Comparison of ENCODE assay signal across 8 cellular contexts in the genomic region with DNA sequence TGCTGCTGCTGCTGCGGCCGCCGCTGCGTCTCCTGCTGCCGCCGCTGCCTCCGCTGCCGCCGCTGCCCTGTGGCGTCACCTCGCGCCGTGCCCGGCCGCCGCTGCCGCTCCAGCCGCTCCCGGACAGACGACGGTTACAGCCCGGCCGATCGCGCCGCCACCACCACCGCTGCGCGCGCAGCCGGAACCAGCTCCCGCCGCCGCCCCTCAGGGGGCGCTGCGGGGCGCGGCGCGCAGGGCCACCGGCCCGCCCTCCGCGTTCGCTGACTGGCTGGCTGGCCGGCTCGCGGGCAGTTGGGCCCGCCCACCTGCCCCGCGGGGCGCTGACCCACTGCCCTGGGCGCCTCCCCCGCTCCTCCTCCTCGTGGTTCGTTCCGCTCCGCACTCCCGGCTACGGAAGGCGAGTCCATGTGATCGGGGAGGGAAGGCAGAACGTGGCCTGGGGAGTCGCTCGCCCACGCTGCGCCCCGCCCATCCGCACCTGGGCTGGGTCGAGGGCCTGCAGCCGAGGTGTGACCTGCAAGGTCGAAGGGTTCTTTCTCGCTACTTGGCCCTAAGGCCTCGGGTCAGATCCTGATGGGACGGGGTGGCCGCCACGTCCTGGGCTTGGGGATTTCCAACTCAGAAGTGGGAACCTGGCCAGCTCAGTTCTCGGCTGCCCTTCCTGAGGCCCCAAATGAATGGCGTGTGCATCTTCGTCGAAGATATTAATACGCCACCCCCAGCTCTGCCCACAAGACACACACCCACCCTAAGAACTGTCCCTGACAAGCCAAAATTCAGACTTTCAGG. TPM values are rescaled to one million over a fixed set of nuclear protein-coding genes. Genes with fewer than 3 reads are reported as not detected.
DNase-seq lines count a peak whose midpoint lies in the region; ATAC-seq and TF ChIP-seq lines count a peak whose summit lies in the region.

TSS of gene PTP4A2 (minus strand) at position 185 of the 792 bp plus-strand sequence. CDS start 19,303 bp downstream, outside the sequence.

- H3K4me3 Mint-ChIP-seq in activated naive CD8-positive, alpha-beta T cell: peak within 1 kb of the TSS; percentile 100

- peaks cover 71% of the 10 kb centered on the region for H3K4me1 Mint-ChIP-seq in activated naive CD8-positive, alpha-beta T cell (ENCODE audit: low read depth)

- H3K27ac Mint-ChIP-seq in activated naive CD8-positive, alpha-beta T cell: peak within 1 kb of the TSS; percentile 96

- no peaks in the 10 kb centered on the region for H3K9me3 ChIP-seq in thoracic aorta

- H3K4me1 ChIP-seq in thoracic aorta (ENCODE audit: control insufficient read depth in 1 of 2, low read depth in 2 of 2): peaks cover 31 to 51% of the 10 kb centered on the region in 2 donors

- no peaks in the 10 kb centered on the region for H3K9me3 Mint-ChIP-seq in activated naive CD8-positive, alpha-beta T cell (ENCODE audit: low read depth)

- peak; percentile 97 for DNase-seq in GM10266 (ENCODE audit: extremely low spot score)
- DNase-seq in HFF-Myc (ENCODE audit: extremely low read depth, low read depth): peak; percentile 79
- peak; percentile 96 for DNase-seq in NAMALWA (ENCODE audit: low spot score)
- DNase-seq in glomerular visceral epithelial cell (ENCODE audit: extremely low spot score): peak; percentile 97
- peak; percentile 65 for DNase-seq in omental fat pad (ENCODE audit: low spot score)
- peak; percentile 70 for DNase-seq in thoracic aorta (ENCODE audit: low spot score)

- ATAC-seq in SK-N-SH treated with all-trans-retinoic acid at 6 μM for 48 hours (peak; percentile 89), omental fat pad (ENCODE audit: low FRiP score) (peak; percentile 89), thoracic aorta (ENCODE audit: insufficient number of reproducible peaks, low FRiP score, low read depth) (peak; percentile 78)

- no peaks in the 10 kb centered on the region for H3K36me3 ChIP-seq in thoracic aorta

- no peaks in the 10 kb centered on the region for H3K27me3 ChIP-seq in thoracic aorta (replicated peaks; ENCODE audit: insufficient read depth)

- H3K4me3 ChIP-seq in HFF-Myc (replicated peaks; ENCODE audit: low read depth, low read length): peak within 1 kb of the TSS; percentile 85
- peak within 1 kb of the TSS; percentile 94 for H3K4me3 ChIP-seq in thoracic aorta

- peaks cover 6% of the 10 kb centered on the region for H3K36me3 Mint-ChIP-seq in activated naive CD8-positive, alpha-beta T cell

- no peaks in the 10 kb centered on the region for H3K27me3 Mint-ChIP-seq in activated naive CD8-positive, alpha-beta T cell

- TF ChIP-seq CTCF in GM10266 (IDR thresholded peaks at IDR 0.05; ENCODE audit: control insufficient read depth, insufficient read depth, low read depth, missing control alignments): peak; percentile 73
- peak; percentile 6 for TF ChIP-seq CTCF in HFF-Myc (IDR thresholded peaks at IDR 0.05; ENCODE audit: low read depth, low read length, missing control alignments)
- peak in 2 of 3 donors; percentile 52 to 86 for TF ChIP-seq CTCF in omental fat pad (IDR thresholded peaks at IDR 0.05)
- no peak for TF ChIP-seq CTCF in thoracic aorta (IDR thresholded peaks at IDR 0.05)

- H3K27ac ChIP-seq in thoracic aorta: peak within 1 kb of the TSS; percentile 92 to 96

TF ChIP-seq in SK-N-SH treated with all-trans-retinoic acid at 6 μM for 48 hours, 23 proteins besides CTCF, POLR2A, EP300 and RAD21:
- TF ChIP-seq ZNF8 (CRISPR knock-in tag; IDR thresholded peaks at IDR 0.05): no peak
- no peak for TF ChIP-seq ISL1 (CRISPR knock-in tag; IDR thresholded peaks at IDR 0.05)
- no peak for TF ChIP-seq GLIS3 (CRISPR knock-in tag; IDR thresholded peaks at IDR 0.05)

RNA-seq across cellular contexts. Expression of gene PTP4A2, which starts in this region (rescaled TPM):
- total RNA-seq in omental fat pad: 100 to 1,000 TPM; 216 to 385 (median 283) TPM
- total RNA-seq in thoracic aorta: 100 to 1,000 TPM; 104 to 237 TPM

Comparison
In these comparisons a context has a peak if more than half of its experiments do, and no peak if none do; other contexts are left out.
1. Peak in every context shown above with its lines: DNase-seq, ATAC-seq, H3K4me3 ChIP-seq and H3K27ac ChIP-seq.